Comparison of ENCODE assay signal across 9 cellular contexts in genomic region chr11:116454020-116454645, GRCh38.
DNase-seq lines count a peak whose midpoint lies in the region; ATAC-seq and TF ChIP-seq lines count a peak whose summit lies in the region.
"Had no signal": no experiment of that assay in that cellular context is flagged by ENCODE, and none has a peak within 500 bp of the region (broad histone marks: within the 10 kb centered on the region; RNA-seq: fewer than 3 reads in every experiment).

No MANE protein-coding gene starts in this region.

- H3K4me1 Mint-ChIP-seq in endothelial cell (ENCODE audit: unreplicated experiment) (peaks cover 5% of the 10 kb centered on the region), nephron (peaks cover 17% of the 10 kb centered on the region)

- CTCF ChIA-PET in HCT116 (lab: Charles Lee) (interaction anchor here (0.7 to 3.2 kb wide), 4 partner anchors 10 to 238 kb away, joined by 3 to 35 read pairs (median 10); no protein-coding TSS in a partner anchor), Panc1 (lab: Charles Lee) (interaction anchor here (1.2 kb wide), 1 partner anchor 45 kb away, joined by 4 read pairs; no protein-coding TSS in a partner anchor)

- intact Hi-C loops in HCT116 (cut with micrococcal nuclease): loop anchor here (1.0 kb wide), 3 partner anchors 45 to 237 kb away; no protein-coding TSS in a partner anchor
- intact Hi-C loops in Panc1 (cut with micrococcal nuclease; ENCODE audit: unreplicated experiment): loop anchor here (2.0 kb wide), 2 partner anchors 187 to 237 kb away; no protein-coding TSS in a partner anchor

- no peak overlapping the region for H3K4me2 ChIP-seq in HCT116 (ENCODE audit: low read length)

- BruUV-seq in HCT116 (replicated peaks; lab: Mats Ljungman, UMichigan) (no TSS peak), Panc1 (replicated peaks; lab: Mats Ljungman, UMichigan) (no TSS peak)

- no peaks in the 10 kb centered on the region for H3K36me3 Mint-ChIP-seq in endothelial cell (ENCODE audit: low read depth, unreplicated experiment)
- H3K36me3 Mint-ChIP-seq in nephron (ENCODE audit: low read depth): peaks cover 7% of the 10 kb centered on the region

- no peak for TF ChIP-seq POLR2A in HCT116 (IDR thresholded peaks at IDR 0.05; ENCODE audit: borderline replicate concordance, extremely low read depth, insufficient read depth, insufficient read length)

- POLR2A ChIA-PET in HCT116 (lab: Charles Lee): no interaction called here
- POLR2A ChIA-PET in Panc1 (lab: Charles Lee): no interaction called here

- DNase-seq in DMS53 (lab: John Stamatoyannopoulos, UW): peak; percentile 79
- no peak for DNase-seq in HCT116 (ENCODE audit: low read depth, low spot score)
- DNase-seq in Panc1 (ENCODE audit: low read depth, low spot score): peak; percentile 25
- peak; percentile 63 for DNase-seq in endothelial cell (ENCODE audit: low spot score)

- H4K20me1 ChIP-seq in HCT116 (ENCODE audit: insufficient read depth): no peaks in the 10 kb centered on the region

- H3K9me2 ChIP-seq in HCT116 (ENCODE audit: insufficient read depth): no peaks in the 10 kb centered on the region

- no peaks in the 10 kb centered on the region for H3K79me2 ChIP-seq in HCT116 (ENCODE audit: insufficient read depth, low read length)

- no peak overlapping the region for H3K9ac ChIP-seq in HCT116 (ENCODE audit: low read length)

- ATAC-seq in HCT116: peak; percentile 92
- ATAC-seq in Panc1: peak; percentile 80
- no peak for ATAC-seq in HG02885 (IDR thresholded peaks at IDR 0.05; ENCODE audit: poor library complexity, unreplicated experiment)
- no peak for ATAC-seq in HG03432 (IDR thresholded peaks at IDR 0.05; ENCODE audit: unreplicated experiment)
- ATAC-seq in GM19395 (IDR thresholded peaks at IDR 0.05; ENCODE audit: unreplicated experiment): no peak

- H3K27ac Mint-ChIP-seq in endothelial cell (ENCODE audit: unreplicated experiment) (no peak overlapping the region), nephron (peak overlapping the region in 1 of 3 experiments; percentile 39)
- H3K27ac Mint-ChIP-seq: T-helper 1 cell treated with Interleukin-12 subunit alpha and Interleukin-12 subunit beta and Interleukin-4 antibody, amounts not matched to agents 30 μg/mL and 1 μg/mL, for 36 hours had no signal

- no peak overlapping the region for H3K4me3 ChIP-seq in HCT116 (replicated peaks in 1 of 2; ENCODE audit: low read depth in 1 of 2, low read length in 2 of 2)
- H3K4me3 ChIP-seq in Panc1 (ENCODE audit: low read depth in 2 of 2, low read length in 2 of 2): no peak overlapping the region

- peak; percentile 65 for TF ChIP-seq RAD21 in HCT116 (IDR thresholded peaks at IDR 0.05; ENCODE audit: low read depth)

- H2AFZ ChIP-seq in HCT116 (ENCODE audit: low read depth, low read length, poor library complexity, severe bottlenecking): no peak overlapping the region

- no peaks in the 10 kb centered on the region for H3K36me3 ChIP-seq in HCT116 (ENCODE audit: control insufficient read depth in 1 of 2, insufficient read depth in 2 of 2, low read length in 2 of 2)
- H3K36me3 ChIP-seq in Panc1 (ENCODE audit: control insufficient read depth, insufficient read depth, low read length): no peaks in the 10 kb centered on the region

- RAD21 ChIA-PET in HCT116 (lab: Charles Lee; ENCODE audit: low non-redundant PET in 1 of 2, low total read pairs in 2 of 2, uncharacterized antibody in 2 of 2, unreplicated experiment in 2 of 2): interaction anchor here (0.6 to 1.2 kb wide), 2 partner anchors 45 to 90 kb away, joined by 4 to 5 read pairs; no protein-coding TSS in a partner anchor

- no peaks in the 10 kb centered on the region for H3K4me1 ChIP-seq in HCT116 (ENCODE audit: control insufficient read depth in 1 of 2, insufficient read depth in 2 of 2, low read length in 2 of 2)
- no peaks in the 10 kb centered on the region for H3K4me1 ChIP-seq in Panc1 (ENCODE audit: control insufficient read depth, insufficient read depth, low read length)

- H3K9me3 Mint-ChIP-seq in endothelial cell (ENCODE audit: unreplicated experiment) (no peaks in the 10 kb centered on the region), nephron (peaks cover 15% of the 10 kb centered on the region)
- H3K9me3 Mint-ChIP-seq: T-helper 1 cell treated with Interleukin-12 subunit alpha and Interleukin-12 subunit beta and Interleukin-4 antibody, amounts not matched to agents 30 μg/mL and 1 μg/mL, for 36 hours had no signal

- H3K27me3 Mint-ChIP-seq in endothelial cell (ENCODE audit: unreplicated experiment) (peaks cover 4% of the 10 kb centered on the region), nephron (ENCODE audit: low read depth) (peaks cover 9% of the 10 kb centered on the region)

- H3K4me3 Mint-ChIP-seq in endothelial cell (ENCODE audit: unreplicated experiment) (no peak overlapping the region), nephron (no peak overlapping the region)
- H3K4me3 Mint-ChIP-seq: T-helper 1 cell treated with Interleukin-12 subunit alpha and Interleukin-12 subunit beta and Interleukin-4 antibody, amounts not matched to agents 30 μg/mL and 1 μg/mL, for 36 hours had no signal

- no peaks in the 10 kb centered on the region for H3K9me3 ChIP-seq in HCT116 (ENCODE audit: control insufficient read depth in 1 of 2, insufficient read depth in 1 of 2, low read depth in 1 of 2, low read length in 2 of 2)
- peaks cover 4% of the 10 kb centered on the region; the same call in 1 of the 2 replicates for H3K9me3 ChIP-seq in Panc1 (ENCODE audit: control insufficient read depth, insufficient read depth, low read depth, low read length)

- no peak overlapping the region for H3K27ac ChIP-seq in HCT116 (ENCODE audit: low read depth, low read length)
- no peak overlapping the region for H3K27ac ChIP-seq in Panc1 (ENCODE audit: low read length)

- H3K27me3 ChIP-seq in HCT116 (ENCODE audit: insufficient read depth, low read length): no peaks in the 10 kb centered on the region
- peaks cover 5% of the 10 kb centered on the region; the same call in 1 of the 2 replicates for H3K27me3 ChIP-seq in Panc1 (ENCODE audit: control insufficient read depth, insufficient read depth, low read length)

- TF ChIP-seq CTCF in HCT116 (IDR thresholded peaks at IDR 0.05 in 2 of 3, conservative IDR thresholded peaks at IDR 0.05 in 1 of 3; ENCODE audit: borderline replicate concordance in 1 of 3, insufficient read depth in 1 of 3, low read depth in 2 of 3, low read length in 2 of 3) (peak; percentile 61 to 64 (median 61)), Panc1 (IDR thresholded peaks at IDR 0.05) (peak; percentile 78), endothelial cell (IDR thresholded peaks at IDR 0.05; ENCODE audit: unreplicated experiment) (peak; percentile 41), nephron (IDR thresholded peaks at IDR 0.05; ENCODE audit: unreplicated experiment in 3 of 3) (peak; percentile 38 to 59 (median 57))

- in situ Hi-C loops in Panc1 (cut with HindIII; ENCODE audit: low pct_unique_long_range_greater_than_20kb, low sequenced_read_pairs): no loop called here

TF ChIP-seq in HCT116, 20 proteins besides CTCF, POLR2A, EP300 and RAD21:
- no peak for TF ChIP-seq FOSL1 (IDR thresholded peaks at IDR 0.05; ENCODE audit: low read depth)
- no peak for TF ChIP-seq EZH2 (IDR thresholded peaks at IDR 0.05)
- no peak for TF ChIP-seq CEBPB (IDR thresholded peaks at IDR 0.05; ENCODE audit: low read depth)
- no peak for TF ChIP-seq EGR1 (IDR thresholded peaks at IDR 0.05; ENCODE audit: low read depth)
- no peak for TF ChIP-seq ZBTB33 (IDR thresholded peaks at IDR 0.05; ENCODE audit: extremely low read depth, insufficient replicate concordance, low read length)
- TF ChIP-seq, protein P1, sequence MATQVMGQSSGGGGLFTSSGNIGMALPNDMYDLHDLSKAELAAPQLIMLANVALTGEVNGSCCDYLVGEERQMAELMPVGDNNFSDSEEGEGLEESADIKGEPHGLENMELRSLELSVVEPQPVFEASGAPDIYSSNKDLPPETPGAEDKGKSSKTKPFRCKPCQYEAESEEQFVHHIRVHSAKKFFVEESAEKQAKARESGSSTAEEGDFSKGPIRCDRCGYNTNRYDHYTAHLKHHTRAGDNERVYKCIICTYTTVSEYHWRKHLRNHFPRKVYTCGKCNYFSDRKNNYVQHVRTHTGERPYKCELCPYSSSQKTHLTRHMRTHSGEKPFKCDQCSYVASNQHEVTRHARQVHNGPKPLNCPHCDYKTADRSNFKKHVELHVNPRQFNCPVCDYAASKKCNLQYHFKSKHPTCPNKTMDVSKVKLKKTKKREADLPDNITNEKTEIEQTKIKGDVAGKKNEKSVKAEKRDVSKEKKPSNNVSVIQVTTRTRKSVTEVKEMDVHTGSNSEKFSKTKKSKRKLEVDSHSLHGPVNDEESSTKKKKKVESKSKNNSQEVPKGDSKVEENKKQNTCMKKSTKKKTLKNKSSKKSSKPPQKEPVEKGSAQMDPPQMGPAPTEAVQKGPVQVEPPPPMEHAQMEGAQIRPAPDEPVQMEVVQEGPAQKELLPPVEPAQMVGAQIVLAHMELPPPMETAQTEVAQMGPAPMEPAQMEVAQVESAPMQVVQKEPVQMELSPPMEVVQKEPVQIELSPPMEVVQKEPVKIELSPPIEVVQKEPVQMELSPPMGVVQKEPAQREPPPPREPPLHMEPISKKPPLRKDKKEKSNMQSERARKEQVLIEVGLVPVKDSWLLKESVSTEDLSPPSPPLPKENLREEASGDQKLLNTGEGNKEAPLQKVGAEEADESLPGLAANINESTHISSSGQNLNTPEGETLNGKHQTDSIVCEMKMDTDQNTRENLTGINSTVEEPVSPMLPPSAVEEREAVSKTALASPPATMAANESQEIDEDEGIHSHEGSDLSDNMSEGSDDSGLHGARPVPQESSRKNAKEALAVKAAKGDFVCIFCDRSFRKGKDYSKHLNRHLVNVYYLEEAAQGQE (IDR thresholded peaks at IDR 0.05; ENCODE audit: low read depth): no peak

Comparison
In these comparisons a context has a peak if more than half of its experiments do, and no peak if none do; other contexts are left out.
1. ATAC-seq: peak in HCT116 (single experiment) and Panc1 (single experiment); none in HG02885 (single experiment), HG03432 (single experiment) and GM19395 (single experiment).
2. Peak in every context shown above with its lines, with median percentiles within 50 percentile points of each other: CTCF ChIP-seq.